In the genomic region with DNA sequence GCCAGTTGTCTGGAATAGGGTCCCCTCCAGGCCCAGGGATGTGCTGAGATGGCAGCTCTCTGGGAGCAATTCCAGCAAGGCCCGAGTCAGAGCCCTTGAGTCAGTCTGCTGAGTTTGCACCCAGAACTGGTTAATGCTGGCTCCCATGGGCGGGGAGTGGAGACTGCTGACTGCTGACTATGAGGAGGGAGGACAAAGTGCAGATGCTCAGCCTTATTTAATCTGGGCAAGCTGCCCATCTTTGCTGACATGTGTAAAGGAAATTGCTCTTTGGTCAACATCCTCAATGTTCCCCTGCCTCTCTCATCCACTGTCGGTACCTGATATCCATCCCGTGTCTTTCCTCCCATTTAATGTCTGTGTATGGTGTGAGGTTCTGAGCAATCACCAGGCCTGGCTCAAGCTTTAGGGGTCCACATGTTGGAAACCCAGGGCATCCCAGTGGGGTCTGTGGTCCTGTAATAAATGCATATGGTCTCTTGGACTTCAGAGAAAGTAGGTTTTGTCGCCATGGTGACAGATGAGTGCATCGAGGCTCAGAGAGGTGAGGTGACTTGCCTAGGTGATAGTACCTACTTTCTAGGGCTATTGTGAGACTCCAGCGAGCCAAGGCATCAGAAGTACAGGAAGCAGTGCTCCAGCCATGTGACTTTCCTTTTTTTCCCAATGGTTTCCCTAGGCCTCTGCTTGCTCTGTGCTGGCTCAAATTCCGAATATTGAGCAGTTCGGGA, we compare ENCODE assay signal across 8 cellular contexts. TPM values are rescaled to one million over a fixed set of nuclear protein-coding genes. Genes with fewer than 3 reads are reported as not detected.
DNase-seq lines count a peak whose midpoint lies in the region; ATAC-seq, FAIRE-seq and TF ChIP-seq lines count a peak whose summit lies in the region.

No MANE protein-coding gene starts in this region.

- TF ChIP-seq CTCF in fibroblast of the aortic adventitia (IDR thresholded peaks at IDR 0.05; ENCODE audit: insufficient read depth, low read length) (no peak), progenitor cell of endocrine pancreas (IDR thresholded peaks at IDR 0.05; ENCODE audit: unreplicated experiment) (no peak), vagina (IDR thresholded peaks at IDR 0.05) (no peak)

- TF ChIP-seq POLR2A in vagina (IDR thresholded peaks at IDR 0.05): no peak

- H3K27ac ChIP-seq in vagina: no peak overlapping the region

- intact Hi-C loops in sciatic nerve (cut with DNase I): no loop called here
- intact Hi-C loops in vagina (cut with DNase I): no loop called here

- DNase-seq in GM03348 (ENCODE audit: low spot score) (peak; percentile 76), NCI-H748 treated with DMSO at 0.1 percent for 48 hours (lab: John Stamatoyannopoulos, UW) (peak; percentile 87), fibroblast of the aortic adventitia (ENCODE audit: low read depth) (peak; percentile 91), sciatic nerve (ENCODE audit: low spot score) (peak; percentile 73), progenitor cell of endocrine pancreas (ENCODE audit: low spot score, unreplicated experiment) (no peak), urothelium cell line (ENCODE audit: low spot score) (no peak), vagina (ENCODE audit: extremely low spot score in 2 of 2) (no peak)

- H3K36me3 Mint-ChIP-seq in progenitor cell of endocrine pancreas (ENCODE audit: insufficient read depth): no peaks in the 10 kb centered on the region

- H3K36me3 ChIP-seq in vagina: no peaks in the 10 kb centered on the region

- peaks cover 5% of the 10 kb centered on the region for H3K4me1 Mint-ChIP-seq in progenitor cell of endocrine pancreas (ENCODE audit: low read depth)

- no peaks in the 10 kb centered on the region for H3K9me3 Mint-ChIP-seq in progenitor cell of endocrine pancreas (ENCODE audit: low read depth)

- no peak overlapping the region for H3K27ac Mint-ChIP-seq in progenitor cell of endocrine pancreas

- peak; percentile 86 for ATAC-seq in sciatic nerve
- ATAC-seq in GM21619 (IDR thresholded peaks at IDR 0.05; ENCODE audit: unreplicated experiment): no peak

- H3K9me3 ChIP-seq in vagina: no peaks in the 10 kb centered on the region

- H3K27me3 ChIP-seq in vagina: no peaks in the 10 kb centered on the region

- no peaks in the 10 kb centered on the region for H3K27me3 Mint-ChIP-seq in progenitor cell of endocrine pancreas

- H3K4me3 ChIP-seq in fibroblast of the aortic adventitia (ENCODE audit: low read depth, low read length) (no peak overlapping the region), vagina (no peak overlapping the region)

- no peak for FAIRE-seq in urothelium cell line (lab: Jason Lieb, UNC)

- no peak overlapping the region for H3K4me3 Mint-ChIP-seq in progenitor cell of endocrine pancreas (ENCODE audit: low read depth)

- H3K4me1 ChIP-seq in vagina: peaks cover 10% of the 10 kb centered on the region

RNA-seq across cellular contexts. Expression of gene RNF135, which starts 20.0 kb away (rescaled TPM):
- 10.1 and 10.7 TPM in 2 replicates for total RNA-seq in fibroblast of the aortic adventitia (ENCODE audit: low replicate concordance)
- total RNA-seq in sciatic nerve: 23.8 TPM
- 5.6 and 6.9 TPM in 2 replicates for total RNA-seq in progenitor cell of endocrine pancreas
- 21.1 TPM for total RNA-seq in vagina

RNA-seq across cellular contexts. Expression of gene ADAP2, which starts 29.1 kb away (rescaled TPM):
- total RNA-seq in fibroblast of the aortic adventitia (ENCODE audit: low replicate concordance) (0.27 and 0.90 TPM in 2 replicates), sciatic nerve (26.9 TPM), progenitor cell of endocrine pancreas (1.2 and 2.3 TPM in 2 replicates), vagina (14.0 TPM)

RNA-seq across cellular contexts. Expression of gene TEFM, which starts 44.8 kb away (rescaled TPM):
- total RNA-seq in fibroblast of the aortic adventitia (ENCODE audit: low replicate concordance): 6.1 and 21.0 TPM in 2 replicates
- total RNA-seq in sciatic nerve: 16.4 TPM
- 17.3 and 17.7 TPM in 2 replicates for total RNA-seq in progenitor cell of endocrine pancreas
- 5.6 TPM for total RNA-seq in vagina

Comparison
In these comparisons a context has a peak if more than half of its experiments do, and no peak if none do; other contexts are left out.
1. DNase-seq: peak in GM03348 (single experiment), NCI-H748 treated with DMSO at 0.1 percent for 48 hours (single experiment), fibroblast of the aortic adventitia (single experiment) and sciatic nerve (single experiment); none in progenitor cell of endocrine pancreas (single experiment), urothelium cell line (single experiment) and vagina (0 of 2).